9 cellular contexts compared by ENCODE assay signal in the genomic region with DNA sequence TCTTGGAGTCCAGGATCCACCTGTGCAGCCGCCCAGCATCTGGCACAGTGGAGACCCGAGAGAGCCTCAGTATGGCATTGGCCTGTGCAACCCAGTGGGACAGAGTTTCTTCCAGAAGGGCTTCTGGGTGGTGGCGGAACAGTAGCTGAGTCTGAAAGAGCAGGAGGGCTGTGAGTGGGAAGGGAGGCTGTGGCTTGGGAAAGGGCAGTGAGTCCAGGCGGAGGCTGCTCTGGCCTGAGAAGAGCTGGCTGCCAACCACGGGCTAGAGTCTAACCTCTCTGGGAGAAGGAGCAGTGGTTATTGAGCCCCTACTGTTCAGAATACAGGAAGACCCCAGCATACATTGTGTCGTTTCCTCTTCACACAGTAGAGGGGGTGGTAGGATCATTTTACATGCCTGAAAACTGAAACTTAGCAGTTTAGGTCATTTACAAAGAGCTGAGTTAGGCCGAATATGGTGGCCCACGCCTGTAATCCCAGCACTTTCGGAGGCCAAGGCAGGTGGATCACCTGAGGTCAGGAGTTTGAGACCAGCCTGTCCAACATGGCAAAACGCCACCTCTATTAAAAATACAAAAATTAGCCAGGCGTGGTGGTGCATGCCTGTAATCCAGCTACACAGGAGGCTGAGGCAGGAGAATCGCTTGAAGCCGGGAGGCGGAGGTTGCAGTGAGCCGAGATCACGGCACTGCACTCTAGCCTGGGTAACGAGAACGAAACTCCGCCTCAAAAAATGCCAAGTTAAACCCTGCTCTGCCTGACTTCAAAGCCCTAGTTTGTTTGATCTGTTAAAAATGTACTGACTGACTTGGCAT. TPM values are rescaled to one million over a fixed set of nuclear protein-coding genes. Genes with fewer than 3 reads are reported as not detected.
A peak's percentile ranks its signal among the peaks of the same experiment; 100 is the strongest.
DNase-seq lines count a peak whose midpoint lies in the region; ATAC-seq, FAIRE-seq and TF ChIP-seq lines count a peak whose summit lies in the region.
"Had no signal": no experiment of that assay in that cellular context is flagged by ENCODE, and none has a peak within 500 bp of the region (broad histone marks: within the 10 kb centered on the region; RNA-seq: fewer than 3 reads in every experiment).

No MANE protein-coding gene starts in this region.

- peak in 4 of 5 donors; percentile 41 to 75 (median 66) for DNase-seq in CD8-positive, alpha-beta memory T cell
- DNase-seq in NAMALWA (ENCODE audit: low spot score), result peak; percentile 82
- DNase-seq in astrocyte of the hippocampus (ENCODE audit: low read depth, low spot score), result peak; percentile 57
- no peak for DNase-seq in kidney
- peak; percentile 67 for DNase-seq in superior temporal gyrus (ENCODE audit: extremely low spot score)
- DNase-seq in activated CD8-positive, alpha-beta memory T cell treated with anti-CD3 and anti-CD28 coated beads, Interleukin-2, amount 50 U/mL, for 48 hours, result no peak
- DNase-seq in NK-92 treated with Interleukin-12 subunit alpha and Interleukin-12 subunit beta, amount 100 ng/mL, for 24 hours (lab: John Stamatoyannopoulos, UW), result no peak

- no peaks in the 10 kb centered on the region for H3K9me3 ChIP-seq in CD8-positive, alpha-beta memory T cell (ENCODE audit: low read length)
- H3K9me3 ChIP-seq in kidney (ENCODE audit: control insufficient read depth in 1 of 2, low read length in 2 of 2), result no peaks in the 10 kb centered on the region
- H3K9me3 ChIP-seq: SJCRH30 had no signal

- H3K4me1 Mint-ChIP-seq in CD8-positive, alpha-beta memory T cell, result peaks cover 77 to 87% (median 80%) of the 10 kb centered on the region in 3 donors

- no peak for FAIRE-seq in kidney (lab: Jason Lieb, UNC)

- H3K9ac ChIP-seq in kidney (ENCODE audit: low read length in 2 of 2), result no peak overlapping the region

- POLR2A ChIA-PET in CD8-positive, alpha-beta memory T cell (lab: Charles Lee), result interaction anchor here (1.0 to 1.3 kb wide), 3 partner anchors 11 to 40 kb away, joined by 3 to 8 read pairs (median 5); no protein-coding TSS in a partner anchor

- no peaks in the 10 kb centered on the region for H3K27me3 ChIP-seq in CD8-positive, alpha-beta memory T cell (ENCODE audit: insufficient read depth, low read length, poor library complexity, severe bottlenecking)
- H3K27me3 ChIP-seq: SJCRH30 had no signal

- H3K36me3 Mint-ChIP-seq in CD8-positive, alpha-beta memory T cell, result peaks cover 8 to 42% (median 11%) of the 10 kb centered on the region in 3 donors

- H3K27me3 Mint-ChIP-seq in CD8-positive, alpha-beta memory T cell, result peaks cover 2 to 5% of the 10 kb centered on the region in 2 donors

- peak; percentile 58 for TF ChIP-seq CTCF in kidney (IDR thresholded peaks at IDR 0.05; ENCODE audit: borderline replicate concordance, extremely low read depth, insufficient read depth)

- peak overlapping the region; percentile 79 to 91 (median 82) for H3K4me3 Mint-ChIP-seq in CD8-positive, alpha-beta memory T cell

- peaks cover 19% of the 10 kb centered on the region for H3K36me3 ChIP-seq in CD8-positive, alpha-beta memory T cell (ENCODE audit: insufficient read depth, low read length)
- peaks cover 8 to 9% of the 10 kb centered on the region in 2 donors for H3K36me3 ChIP-seq in kidney (ENCODE audit: control insufficient read depth in 1 of 2, insufficient read depth in 2 of 2, low read length in 2 of 2)

- H3K9me3 Mint-ChIP-seq in CD8-positive, alpha-beta memory T cell, result peaks cover 0 to 2% (median 0%) of the 10 kb centered on the region in 5 donors

- CTCF ChIA-PET in CD8-positive, alpha-beta memory T cell (lab: Charles Lee), result interaction anchor here (0.6 to 5.8 kb wide), 23 partner anchors 9 to 283 kb away, joined by 3 to 88 read pairs (median 5); a partner anchor contains a TSS

- peak overlapping the region; percentile 86 to 99 (median 94) for H3K27ac Mint-ChIP-seq in CD8-positive, alpha-beta memory T cell

- peak overlapping the region; percentile 45 for H3K4me3 ChIP-seq in CD8-positive, alpha-beta memory T cell (ENCODE audit: low read length)
- H3K4me3 ChIP-seq in kidney (ENCODE audit: low read length in 2 of 2), result peak overlapping the region in 1 of 2 donors; percentile 7
- H3K4me3 ChIP-seq: SJCRH30 had no signal

- intact Hi-C loops in kidney (cut with DNase I), result no loop called here

- ATAC-seq in GM21423 (IDR thresholded peaks at IDR 0.05; ENCODE audit: unreplicated experiment), result peak; percentile 29

- peak overlapping the region; percentile 59 for H3K27ac ChIP-seq in CD8-positive, alpha-beta memory T cell (ENCODE audit: low read depth, low read length)
- H3K27ac ChIP-seq in kidney (ENCODE audit: low read depth in 2 of 2, low read length in 2 of 2), result peak overlapping the region in 1 of 2 donors; percentile 3
- H3K27ac ChIP-seq: SJCRH30 had no signal

- peaks cover 71% of the 10 kb centered on the region for H3K4me1 ChIP-seq in CD8-positive, alpha-beta memory T cell (ENCODE audit: insufficient read depth, low read length)
- peaks cover 4 to 19% of the 10 kb centered on the region in 2 donors for H3K4me1 ChIP-seq in kidney (ENCODE audit: control insufficient read depth in 1 of 2, insufficient read depth in 1 of 2, low read depth in 1 of 2, low read length in 2 of 2)

RNA-seq across cellular contexts. Expression of a gene that starts 3.2 kb away (rescaled TPM):
- 100 to 1,000 TPM; 109 TPM for total RNA-seq in CD8-positive, alpha-beta memory T cell
- polyA plus RNA-seq in CD8-positive, alpha-beta memory T cell, result 22.8 TPM
- total RNA-seq in kidney, result 17.4 TPM
- polyA plus RNA-seq in kidney (ENCODE audit: insufficient read depth, low read depth, low replicate concordance), result 6.2 TPM

RNA-seq across cellular contexts. Expression of a gene that starts 14.5 kb away (rescaled TPM):
- 10 to 100 TPM; 22.5 to 27.2 TPM for total RNA-seq in CD8-positive, alpha-beta memory T cell
- polyA plus RNA-seq in CD8-positive, alpha-beta memory T cell, result 572 TPM
- 25.5 TPM for total RNA-seq in kidney
- 7.3 TPM for polyA plus RNA-seq in kidney (ENCODE audit: insufficient read depth, low read depth, low replicate concordance)

Comparison
In these comparisons a context has a peak if more than half of its experiments do, and no peak if none do; other contexts are left out.
1. DNase-seq: peak in CD8-positive, alpha-beta memory T cell (4 of 5), NAMALWA (single experiment), astrocyte of the hippocampus (single experiment) and superior temporal gyrus (single experiment); none in kidney (single experiment), activated CD8-positive, alpha-beta memory T cell treated with anti-CD3 and anti-CD28 coated beads, Interleukin-2, amount 50 U/mL, for 48 hours (single experiment) and NK-92 treated with Interleukin-12 subunit alpha and Interleukin-12 subunit beta, amount 100 ng/mL, for 24 hours (single experiment).